11 cellular contexts compared by ENCODE assay signal in the genomic region with DNA sequence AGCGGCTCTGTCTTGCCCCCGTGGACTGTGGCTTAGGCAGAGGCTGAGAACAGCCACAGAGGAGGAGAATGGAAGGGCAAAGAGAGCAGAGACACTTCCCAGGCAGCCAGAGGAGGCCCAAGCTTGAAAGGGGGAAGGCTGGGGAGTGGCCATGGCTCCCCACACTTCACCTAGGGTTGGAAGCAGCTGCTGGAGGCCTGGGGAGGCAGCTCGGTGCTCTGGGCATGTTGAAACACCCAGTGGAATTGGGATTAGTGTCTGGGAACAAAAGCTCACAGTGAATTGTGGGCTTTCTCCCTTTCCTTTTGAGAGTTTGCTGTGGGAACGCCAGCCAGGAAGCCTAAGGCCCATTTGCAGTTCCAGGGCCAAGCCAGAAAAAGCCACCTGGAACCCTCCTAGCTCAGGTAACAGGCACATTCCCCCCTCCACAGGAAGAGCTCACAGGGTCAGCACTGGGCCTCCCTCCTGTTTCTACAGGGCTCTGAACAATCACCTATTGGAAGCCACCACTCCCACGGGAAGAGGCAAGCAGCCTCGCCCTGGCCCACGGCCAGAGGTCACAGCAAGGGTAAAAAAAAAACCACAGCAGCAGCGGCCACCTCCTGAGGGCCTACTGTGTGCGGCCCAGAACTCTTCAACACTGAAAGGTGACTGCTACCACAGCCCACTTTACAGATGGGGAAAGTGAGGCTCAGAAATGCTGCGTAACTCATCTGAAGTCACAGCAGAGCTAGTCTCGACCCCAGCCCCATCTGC. TPM values are rescaled to one million over a fixed set of nuclear protein-coding genes. Genes with fewer than 3 reads are reported as not detected.
DNase-seq lines count a peak whose midpoint lies in the region; ATAC-seq and TF ChIP-seq lines count a peak whose summit lies in the region.
"Had no signal": no experiment of that assay in that cellular context is flagged by ENCODE, and none has a peak within 500 bp of the region (broad histone marks: within the 10 kb centered on the region; RNA-seq: fewer than 3 reads in every experiment).

No MANE protein-coding gene starts in this region.

- no peaks in the 10 kb centered on the region for H3K9me3 Mint-ChIP-seq in naive B cell

- CTCF ChIA-PET in AG04450 (lab: Charles Lee), result interaction anchor here (0.7 to 1.9 kb wide), 2 partner anchors 17 to 18 kb away, joined by 3 to 8 read pairs; no protein-coding TSS in a partner anchor

- peaks cover 34 to 51% of the 10 kb centered on the region in 2 donors for H3K4me1 ChIP-seq in breast epithelium

- H3K36me3 ChIP-seq in breast epithelium, result no peaks in the 10 kb centered on the region

- H3K4me3 ChIP-seq in AG04450 (ENCODE audit: low read depth, low read length) (no peak overlapping the region), breast epithelium (peak overlapping the region in 1 of 3 donors; percentile 24)

- TF ChIP-seq POLR2A in breast epithelium (IDR thresholded peaks at IDR 0.05), result no peak

- H3K4me3 Mint-ChIP-seq in naive B cell, result peak overlapping the region in 1 of 8 donors; percentile 56

- H3K9me3 ChIP-seq in AG04450 (ENCODE audit: control insufficient read depth, insufficient read depth, low read length) (no peaks in the 10 kb centered on the region), breast epithelium (no peaks in the 10 kb centered on the region)

- intact Hi-C loops in breast epithelium (cut with DNase I; ENCODE audit: low total_unique reads), result no loop called here

- TF ChIP-seq CTCF in AG04450 (IDR thresholded peaks at IDR 0.05; ENCODE audit: low read depth, low read length) (no peak), breast epithelium (IDR thresholded peaks at IDR 0.05) (no peak)

- H3K27ac ChIP-seq in AG04450 (ENCODE audit: low read depth, low read length) (peak overlapping the region; percentile 11), breast epithelium (peak overlapping the region; percentile 94 to 98)

- peak overlapping the region in 5 of 6 donors; percentile 58 to 90 (median 87) for H3K27ac Mint-ChIP-seq in naive B cell

- no peak for DNase-seq in AG04450 (ENCODE audit: low read depth, low spot score)
- DNase-seq in NCI-H2029 (lab: John Stamatoyannopoulos, UW), result peak; percentile 80
- peak in 1 of 2 donors; percentile 80 for DNase-seq in breast epithelium (ENCODE audit: low spot score in 2 of 2)
- no peak for DNase-seq in naive B cell
- no peak for DNase-seq in amniotic stem cell (lab: John Stamatoyannopoulos, UW)
- DNase-seq: central memory CD4-positive, alpha-beta T cell; GF-D8; Karpas-422 had no signal

- no peaks in the 10 kb centered on the region for H3K27me3 ChIP-seq in AG04450 (ENCODE audit: control insufficient read depth, insufficient read depth, low read length)
- H3K27me3 ChIP-seq in breast epithelium, result no peaks in the 10 kb centered on the region

- no peaks in the 10 kb centered on the region for H3K27me3 Mint-ChIP-seq in naive B cell

- ATAC-seq in naive B cell (ENCODE audit: low read depth in 2 of 2), result no peak
- no peak for ATAC-seq in GM21717 (IDR thresholded peaks at IDR 0.05; ENCODE audit: unreplicated experiment)
- no peak for ATAC-seq in GM21825 (IDR thresholded peaks at IDR 0.05; ENCODE audit: unreplicated experiment)
- no peak for ATAC-seq in HG03108 (IDR thresholded peaks at IDR 0.05; ENCODE audit: unreplicated experiment)

- H3K36me3 Mint-ChIP-seq in naive B cell, result peaks cover 0 to 9% of the 10 kb centered on the region in 2 donors

- POLR2A ChIA-PET in AG04450 (lab: Yijun Ruan, JAX), result no interaction called here

- H3K4me1 Mint-ChIP-seq in naive B cell, result peaks cover 49 to 90% (median 67%) of the 10 kb centered on the region in 3 donors

RNA-seq across cellular contexts. Expression of a gene that starts 20.2 kb away (rescaled TPM):
- polyA plus RNA-seq in AG04450 (2011; rRNA removed) (8.3 and 8.6 TPM in 2 replicates), naive B cell (ENCODE audit: low read depth in 6 of 6) (10 to 100 TPM; 12.3 to 36.9 (median 21.6) TPM)
- 5.2 and 11.1 TPM in 2 replicates for polyA minus RNA-seq in AG04450 (2011; rRNA and poly(A)+ RNA removed)
- 10 to 100 TPM in 2 of 3 donors, 1 to 10 TPM in 1; 7.7 to 32.1 (median 19.7) TPM for total RNA-seq in breast epithelium

RNA-seq across cellular contexts. Expression of a gene that starts 22.9 kb away (rescaled TPM):
- polyA plus RNA-seq in AG04450 (2011; rRNA removed) (25.3 and 30.9 TPM in 2 replicates), naive B cell (ENCODE audit: low read depth in 6 of 6) (10 to 100 TPM; 46.3 to 78.7 (median 54.2) TPM)
- 33.6 and 41.2 TPM in 2 replicates for polyA minus RNA-seq in AG04450 (2011; rRNA and poly(A)+ RNA removed)
- 10 to 100 TPM; 10.6 to 17.4 (median 17.1) TPM for total RNA-seq in breast epithelium

RNA-seq across cellular contexts. Expression of a gene that starts 30.0 kb away (rescaled TPM):
- polyA plus RNA-seq in AG04450 (2011; rRNA removed) (1.2 TPM in 2 replicates), naive B cell (ENCODE audit: low read depth in 6 of 6) (1 to 10 TPM in 1 of 6 donors, under 1 TPM in 1, not detected in 4; 0.73 to 1.0 TPM)
- 1.2 and 1.3 TPM in 2 replicates for polyA minus RNA-seq in AG04450 (2011; rRNA and poly(A)+ RNA removed)
- 10 to 100 TPM in 1 of 3 donors, 1 to 10 TPM in 2; 2.2 to 10.1 (median 5.2) TPM for total RNA-seq in breast epithelium

RNA-seq across cellular contexts. Expression of a gene that starts 43.7 kb away (rescaled TPM):
- 15.0 and 24.3 TPM in 2 replicates for polyA plus RNA-seq in AG04450 (2011; rRNA removed)
- polyA minus RNA-seq in AG04450 (2011; rRNA and poly(A)+ RNA removed), result 19.2 and 23.6 TPM in 2 replicates
- 10 to 100 TPM; 17.6 to 44.6 (median 24.0) TPM for total RNA-seq in breast epithelium
- polyA plus RNA-seq in naive B cell (ENCODE audit: low read depth in 6 of 6), result 10 to 100 TPM; 19.7 to 36.6 (median 25.0) TPM
